7 cellular contexts compared by ENCODE assay signal in the genomic region with DNA sequence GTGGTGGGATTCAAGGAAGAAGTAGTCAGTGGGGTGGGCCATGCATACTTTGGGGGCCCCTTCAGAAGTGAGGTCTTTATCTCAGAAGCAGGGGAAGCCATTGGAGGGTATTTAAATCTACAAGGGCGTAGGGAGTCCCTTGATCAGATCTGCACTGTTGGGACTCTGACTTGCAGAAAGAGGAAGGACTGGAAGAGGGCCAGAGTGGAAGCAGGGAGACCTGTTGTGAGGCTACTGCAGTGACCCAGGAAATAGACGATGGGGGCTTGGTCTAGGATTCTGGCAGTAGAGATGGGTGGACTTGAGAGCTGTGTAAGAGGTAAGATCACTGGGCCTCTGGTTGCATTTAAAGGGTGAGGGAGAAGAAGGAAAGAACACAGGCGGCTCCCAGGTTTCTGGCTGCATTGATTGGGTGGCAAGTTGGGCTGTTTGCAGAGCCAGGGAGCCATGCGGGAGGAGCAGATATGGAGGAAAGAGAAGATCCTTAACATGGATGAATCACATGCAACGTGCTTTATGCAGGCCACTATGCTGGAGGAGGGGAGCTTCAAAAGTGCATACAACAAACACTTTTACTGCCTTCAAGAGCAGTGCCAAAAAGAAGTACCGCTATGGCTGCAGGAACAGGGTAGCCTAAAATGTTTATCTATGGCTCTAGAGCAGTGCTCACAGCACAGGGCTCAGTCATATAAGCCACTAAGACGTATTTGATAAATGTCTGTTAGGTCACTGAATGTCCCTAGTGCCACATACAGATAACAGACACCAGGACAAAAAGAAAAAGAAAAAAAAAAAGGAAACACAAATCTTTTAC. TPM values are rescaled to one million over a fixed set of nuclear protein-coding genes. Genes with fewer than 3 reads are reported as not detected.
DNase-seq lines count a peak whose midpoint lies in the region; ATAC-seq and TF ChIP-seq lines count a peak whose summit lies in the region.

No MANE protein-coding gene starts in this region.

- H3K36me3 ChIP-seq in GM23338 (ENCODE audit: insufficient read depth) (no peaks in the 10 kb centered on the region), gastrocnemius medialis (no peaks in the 10 kb centered on the region)

- H2AFZ ChIP-seq in GM23338: no peak overlapping the region

- H3K27me3 ChIP-seq in GM23338 (ENCODE audit: insufficient read depth) (no peaks in the 10 kb centered on the region), gastrocnemius medialis (no peaks in the 10 kb centered on the region)

- DNase-seq in GM23338 (ENCODE audit: low spot score) (no peak), RPMI7951 (ENCODE audit: low read depth) (peak; percentile 16), epithelial cell of esophagus (ENCODE audit: low read depth) (peak; percentile 33), gastrocnemius medialis (no peak), cerebellar nuclear complex (lab: John Stamatoyannopoulos, UW) (no peak)

- H3K36me3 Mint-ChIP-seq in GM23338 (ENCODE audit: low read depth): peaks cover 9% of the 10 kb centered on the region

- H4K20me1 ChIP-seq in GM23338 (replicated peaks; ENCODE audit: insufficient read depth): peaks cover 18% of the 10 kb centered on the region; the same call in 1 of the 2 replicates

- peaks cover 23% of the 10 kb centered on the region for H3K27me3 Mint-ChIP-seq in GM23338 (ENCODE audit: insufficient read depth, low read depth, poor library complexity)

- ATAC-seq in GM23338: no peak
- no peak for ATAC-seq in gastrocnemius medialis
- no peak for ATAC-seq in GM21717 (IDR thresholded peaks at IDR 0.05; ENCODE audit: unreplicated experiment)
- ATAC-seq in HG03354 (IDR thresholded peaks at IDR 0.05; ENCODE audit: poor library complexity, severe bottlenecking, unreplicated experiment): no peak

- peak overlapping the region; percentile 97 for H3K4me2 ChIP-seq in GM23338

- H3K9me2 ChIP-seq in GM23338 (ENCODE audit: insufficient read depth): no peaks in the 10 kb centered on the region

- peak overlapping the region; percentile 81 for H3K4me3 ChIP-seq in GM23338
- H3K4me3 ChIP-seq in epithelial cell of esophagus (ENCODE audit: low read length): peak overlapping the region; percentile 81
- H3K4me3 ChIP-seq in gastrocnemius medialis: peak overlapping the region; percentile 83 to 93 (median 92)

- TF ChIP-seq CTCF in GM23338 (conservative IDR thresholded peaks at IDR 0.05; ENCODE audit: low read depth in 2 of 2): no peak
- no peak for TF ChIP-seq CTCF in epithelial cell of esophagus (IDR thresholded peaks at IDR 0.05; ENCODE audit: insufficient read depth, low read depth, low read length, missing control alignments)
- no peak for TF ChIP-seq CTCF in gastrocnemius medialis (IDR thresholded peaks at IDR 0.05 in 4 of 5, conservative IDR thresholded peaks at IDR 0.05 in 1 of 5)

- in situ Hi-C loops in gastrocnemius medialis (cut with MboI; ENCODE audit: low sequenced_read_pairs in 4 of 4): no loop called here

- 0 out of 2 replicates have a peak, but pooled peaks cover 4% of the 10 kb centered on the region for H3F3A ChIP-seq in GM23338 (replicated peaks; ENCODE audit: low read depth)

- no peak for TF ChIP-seq POLR2A in gastrocnemius medialis (IDR thresholded peaks at IDR 0.05)

- no peaks in the 10 kb centered on the region for H3K9me3 Mint-ChIP-seq in GM23338

- H3K27ac ChIP-seq in GM23338 (ENCODE audit: low read depth) (no peak overlapping the region), gastrocnemius medialis (peak overlapping the region; percentile 87 to 97 (median 92))

- H3K9me3 ChIP-seq in gastrocnemius medialis: no peaks in the 10 kb centered on the region

- peaks cover 62% of the 10 kb centered on the region for H3K79me2 ChIP-seq in GM23338 (replicated peaks; ENCODE audit: insufficient read depth)

- H3K27ac Mint-ChIP-seq in GM23338: peak overlapping the region; percentile 9; the same call in 1 of the 2 replicates

- H3K4me1 ChIP-seq in GM23338 (ENCODE audit: insufficient read depth): peaks cover 20% of the 10 kb centered on the region
- peaks cover 18 to 42% of the 10 kb centered on the region in 2 donors for H3K4me1 ChIP-seq in gastrocnemius medialis

- H3K4me1 Mint-ChIP-seq in GM23338: peaks cover 27% of the 10 kb centered on the region

- intact Hi-C loops in gastrocnemius medialis (cut with DNase I; ENCODE audit: low total_unique reads): no loop called here

- peak overlapping the region; percentile 82 for H3K4me3 Mint-ChIP-seq in GM23338

TF ChIP-seq in GM23338, 12 proteins besides CTCF, POLR2A, EP300 and RAD21:
- TF ChIP-seq ZNF114 (CRISPR knock-in tag; IDR thresholded peaks at IDR 0.05): no peak

RNA-seq across cellular contexts. Expression of a gene that starts 2.3 kb away (rescaled TPM):
- 25.8 and 26.3 TPM in 2 replicates for total RNA-seq in GM23338 (2014; rRNA removed; shearing (Covaris generic))
- polyA plus RNA-seq in GM23338 (2016; fragmentation: Nextera tagmentation; extraction: Ambion mirVana): 23.6 and 25.4 TPM in 2 replicates
- total RNA-seq in RPMI7951 (2014; rRNA removed; shearing (Covaris generic)): 8.7 and 18.3 TPM in 2 replicates
- 10 to 100 TPM in 1 of 4 donors, 1 to 10 TPM in 3; 6.8 to 22.7 (median 9.1) TPM for total RNA-seq in gastrocnemius medialis

RNA-seq across cellular contexts. Expression of a gene that starts 43.5 kb away (rescaled TPM):
- 15.7 and 16.6 TPM in 2 replicates for total RNA-seq in GM23338 (2014; rRNA removed; shearing (Covaris generic))
- polyA plus RNA-seq in GM23338 (2016; fragmentation: Nextera tagmentation; extraction: Ambion mirVana): 4.3 and 4.4 TPM in 2 replicates
- 13.1 and 15.1 TPM in 2 replicates for total RNA-seq in RPMI7951 (2014; rRNA removed; shearing (Covaris generic))
- 10 to 100 TPM; 27.1 to 35.3 (median 33.7) TPM for total RNA-seq in gastrocnemius medialis

Comparison
In these comparisons a context has a peak if more than half of its experiments do, and no peak if none do; other contexts are left out.
1. DNase-seq: peak in RPMI7951 (single experiment) and epithelial cell of esophagus (single experiment); none in GM23338 (single experiment), gastrocnemius medialis (0 of 2) and cerebellar nuclear complex (0 of 2).
2. Peak in every context shown above with its lines, with median percentiles within 50 percentile points of each other: H3K4me3 ChIP-seq.